In genomic region chr3:11733914-11734313, GRCh38 we compare ENCODE assay signal across 21 cellular contexts.
"Had no signal": no experiment of that assay in that cellular context is flagged by ENCODE, and none has a peak within 500 bp of the region (broad histone marks: within the 10 kb centered on the region; RNA-seq: fewer than 3 reads in every experiment).

No MANE protein-coding gene starts in this region.

- H3K27ac ChIP-seq: esophagus squamous epithelium, gastroesophageal sphincter, pancreas, prostate gland, skin epidermis, testis, tibial nerve had no signal

- DNase-seq: effector memory CD4-positive, alpha-beta T cell; esophagus squamous epithelium; foreskin fibroblast; glutamatergic neuron; islet precursor cell; mammary epithelial cell; naive thymus-derived CD8-positive, alpha-beta T cell; occipital lobe; pancreas; retina; stimulated activated CD4-positive, alpha-beta T cell treated with anti-CD3 and anti-CD28 coated beads, Interleukin-2, amount 100 ng/mL, for 24 hours; stimulated activated CD4-positive, alpha-beta T cell treated with anti-CD3 and anti-CD28 coated beads, Interleukin-4, amount 100 ng/mL, for 4 hours; stimulated activated naive B cell treated with anti-CD40 and anti-IgM and Interleukin-4, amounts not matched to agents 10 μg/mL and 1 μg/mL and 100 μg/mL, for 72 hours; stimulated activated naive CD8-positive, alpha-beta T cell treated with anti-CD3 and anti-CD28 coated beads, Interleukin-15, amount 100 ng/mL, for 72 hours; testis had no signal

- H3K27me3 ChIP-seq: esophagus squamous epithelium, gastroesophageal sphincter, pancreas, testis, tibial nerve had no signal

- H3K9me3 ChIP-seq: esophagus squamous epithelium, gastroesophageal sphincter, pancreas, prostate gland, testis, tibial nerve had no signal

- H3K4me3 ChIP-seq: esophagus squamous epithelium, gastroesophageal sphincter, pancreas, prostate gland, skin epidermis, testis, tibial nerve had no signal

- ATAC-seq: gastroesophageal sphincter; left lobe of liver; naive thymus-derived CD8-positive, alpha-beta T cell; pancreas; sciatic nerve; stimulated activated naive B cell treated with anti-CD40 and anti-IgM and Interleukin-4, amounts not matched to agents 10 μg/mL and 1 μg/mL and 100 μg/mL, for 72 hours; stimulated activated naive CD8-positive, alpha-beta T cell treated with anti-CD3 and anti-CD28 coated beads, Interleukin-15, amount 100 ng/mL, for 72 hours had no signal

- H3K4me1 ChIP-seq: esophagus squamous epithelium, gastroesophageal sphincter, pancreas, prostate gland, testis, tibial nerve had no signal

- FAIRE-seq: pancreas had no signal

- H3K36me3 ChIP-seq: esophagus squamous epithelium, gastroesophageal sphincter, pancreas, prostate gland, tibial nerve had no signal
